In genomic region chr2:217849154-217849553, GRCh38 we compare ENCODE assay signal across 20 cellular contexts.
DNase-seq lines count a peak whose midpoint lies in the region; ATAC-seq and TF ChIP-seq lines count a peak whose summit lies in the region.
"Had no signal": no experiment of that assay in that cellular context is flagged by ENCODE, and none has a peak within 500 bp of the region (broad histone marks: within the 10 kb centered on the region; RNA-seq: fewer than 3 reads in every experiment).

No MANE protein-coding gene starts in this region.

- no peak overlapping the region for H3K23ac ChIP-seq in neuronal stem cell (ENCODE audit: low read depth, low read length, poor library complexity)
- no peak overlapping the region for H3K23ac ChIP-seq in mesenchymal stem cell (ENCODE audit: low read length in 2 of 2)

- peak overlapping the region; percentile 29 for H2AK5ac ChIP-seq in neuronal stem cell (ENCODE audit: low read depth, low read length)
- no peak overlapping the region for H2AK5ac ChIP-seq in mesenchymal stem cell (ENCODE audit: low read length, severe bottlenecking)

- H3K4me3 ChIP-seq in neuronal stem cell (ENCODE audit: low read length in 2 of 2) (no peak overlapping the region), upper lobe of right lung (no peak overlapping the region), mesenchymal stem cell (ENCODE audit: insufficient read depth in 1 of 2, low read depth in 1 of 2, low read length in 2 of 2) (no peak overlapping the region)
- H3K4me3 ChIP-seq: BLaER1 treated with 17β-estradiol and CSF1 and Interleukin-3, amounts not matched to agents 10 nM and 100 nM had no signal

- peak overlapping the region; percentile 63 for H2BK15ac ChIP-seq in neuronal stem cell (ENCODE audit: low read length)
- H2BK15ac ChIP-seq in mesenchymal stem cell (ENCODE audit: low read depth, poor library complexity, severe bottlenecking), result no peak overlapping the region

- H3K9ac ChIP-seq in neuronal stem cell (ENCODE audit: low read depth, low read length, poor library complexity) (no peak overlapping the region), mesenchymal stem cell (ENCODE audit: low read length) (no peak overlapping the region)
- H3K9ac ChIP-seq: BLaER1 treated with 17β-estradiol and CSF1 and Interleukin-3, amounts not matched to agents 10 nM and 100 nM had no signal

- H2BK120ac ChIP-seq in neuronal stem cell (ENCODE audit: low read depth, low read length) (no peak overlapping the region), mesenchymal stem cell (ENCODE audit: low read depth, low read length) (no peak overlapping the region)

- H4K8ac ChIP-seq in neuronal stem cell (ENCODE audit: low read depth, low read length), result no peak overlapping the region
- H4K8ac ChIP-seq in mesenchymal stem cell (ENCODE audit: low read length), result no peak overlapping the region

- H2BK12ac ChIP-seq in neuronal stem cell (ENCODE audit: low read length) (no peak overlapping the region), mesenchymal stem cell (ENCODE audit: low read length in 2 of 2) (no peak overlapping the region)

- H3K36me3 ChIP-seq in neuronal stem cell (replicated peaks in 1 of 2; ENCODE audit: control insufficient read depth in 2 of 2, insufficient read depth in 2 of 2, low read length in 2 of 2) (no peaks in the 10 kb centered on the region), upper lobe of right lung (peaks cover 65% of the 10 kb centered on the region), mesenchymal stem cell (ENCODE audit: control insufficient read depth in 1 of 2, insufficient read depth in 2 of 2, low read depth in 1 of 2, low read length in 2 of 2) (peaks cover 54 to 57% of the 10 kb centered on the region in 2 experiments)

- H3K18ac ChIP-seq in neuronal stem cell (ENCODE audit: low read length), result no peak overlapping the region
- no peak overlapping the region for H3K18ac ChIP-seq in mesenchymal stem cell (ENCODE audit: low read depth in 1 of 2, low read length in 2 of 2)

- H2BK5ac ChIP-seq in neuronal stem cell (ENCODE audit: low read length) (no peak overlapping the region), mesenchymal stem cell (ENCODE audit: low read depth, low read length, poor library complexity, severe bottlenecking) (no peak overlapping the region)

- no peak for ATAC-seq in upper lobe of right lung
- ATAC-seq: naive thymus-derived CD8-positive, alpha-beta T cell had no signal

- peaks cover 3 to 7% of the 10 kb centered on the region in 2 donors for H3K9me3 ChIP-seq in neuronal stem cell (replicated peaks in 1 of 2; ENCODE audit: control insufficient read depth in 2 of 2, insufficient read depth in 1 of 2, low read depth in 1 of 2, low read length in 2 of 2)
- H3K9me3 ChIP-seq in upper lobe of right lung, result no peaks in the 10 kb centered on the region
- peaks cover 7% of the 10 kb centered on the region for H3K9me3 ChIP-seq in mesenchymal stem cell (ENCODE audit: control insufficient read depth, low read length)

- peaks cover 13 to 23% of the 10 kb centered on the region in 2 donors for H3K4me1 ChIP-seq in neuronal stem cell (ENCODE audit: control insufficient read depth in 2 of 2, insufficient read depth in 1 of 2, low read depth in 1 of 2, low read length in 2 of 2)
- H3K4me1 ChIP-seq in upper lobe of right lung, result peaks cover 80% of the 10 kb centered on the region
- peaks cover 36% of the 10 kb centered on the region for H3K4me1 ChIP-seq in mesenchymal stem cell (ENCODE audit: control insufficient read depth, insufficient read depth, low read depth, low read length)

- H3K27ac ChIP-seq in neuronal stem cell (replicated peaks; ENCODE audit: low read length) (no peak overlapping the region), upper lobe of right lung (peak overlapping the region; percentile 65), mesenchymal stem cell (ENCODE audit: low read length, poor library complexity, severe bottlenecking) (no peak overlapping the region)
- H3K27ac ChIP-seq: epithelial cell of prostate had no signal

- no CpG with 5 or more reads among the region's 2 CpGs for WGBS in neuronal stem cell (ENCODE audit: extremely low coverage in 2 of 2, insufficient read length in 2 of 2, insufficient replicate concordance in 1 of 2), 2 donors
- WGBS in mesenchymal stem cell, result 93% methylated on average over 2 of the region's 2 CpGs

- intact Hi-C loops in upper lobe of right lung (cut with DNase I), result no loop called here

- H4K91ac ChIP-seq in neuronal stem cell (ENCODE audit: low read depth, low read length, poor library complexity), result no peak overlapping the region
- H4K91ac ChIP-seq in mesenchymal stem cell (ENCODE audit: low read length), result no peak overlapping the region

- H3K4me2 ChIP-seq in neuronal stem cell (ENCODE audit: insufficient read depth, low read length, poor library complexity, severe bottlenecking), result no peak overlapping the region
- H3K4me2 ChIP-seq in mesenchymal stem cell (ENCODE audit: low read length, poor library complexity, severe bottlenecking), result no peak overlapping the region

- TF ChIP-seq CTCF in upper lobe of right lung (IDR thresholded peaks at IDR 0.05), result no peak

- DNase-seq in LHCN-M2 (ENCODE audit: low read depth), result peak; percentile 40
- DNase-seq in dermis blood vessel endothelial cell, result peak; percentile 58
- DNase-seq in neuronal stem cell (ENCODE audit: low spot score), result no peak
- DNase-seq in upper lobe of right lung, result no peak
- no peak for DNase-seq in NCI-H524 (lab: John Stamatoyannopoulos, UW)
- DNase-seq in DMS79 treated with DMSO at 0.1 percent for 48 hours (lab: John Stamatoyannopoulos, UW), result no peak
- no peak for DNase-seq in mesenchymal stem cell
- DNase-seq: activated CD4-positive, alpha-beta T cell treated with anti-CD3 and anti-CD28 coated beads, Interleukin-2, amount 10 ng/mL, durations not matched to agents 7 days and 5 days; activated naive CD8-positive, alpha-beta T cell treated with anti-CD3 and anti-CD28 coated beads for 36 hours; activated T-cell treated with anti-CD3 and anti-CD28 coated beads, Interleukin-2, amount 50 U/mL, for 24 hours; DMS153; naive thymus-derived CD8-positive, alpha-beta T cell; NCI-H1048; NCI-H2171 treated with DMSO at 0.1 percent for 48 hours; NK-92 treated with Interleukin-12 subunit alpha and Interleukin-12 subunit beta, amount 100 ng/mL, for 24 hours; retina; SHP77 treated with DMSO at 0.1 percent for 48 hours; stimulated activated CD4-positive, alpha-beta T cell treated with anti-CD3 and anti-CD28 coated beads, Interleukin-2, amount 100 ng/mL, for 48 hours had no signal

- H2AFZ ChIP-seq in neuronal stem cell (ENCODE audit: low read length) (no peak overlapping the region), mesenchymal stem cell (ENCODE audit: low read depth, low read length) (no peak overlapping the region)

- H3K4ac ChIP-seq in neuronal stem cell (ENCODE audit: low read length) (no peak overlapping the region), mesenchymal stem cell (ENCODE audit: low read depth in 1 of 2, low read length in 2 of 2) (no peak overlapping the region)

- no peaks in the 10 kb centered on the region for H3K27me3 ChIP-seq in neuronal stem cell (ENCODE audit: control insufficient read depth in 3 of 3, insufficient read depth in 3 of 3, low read depth in 1 of 3, low read length in 3 of 3)
- H3K27me3 ChIP-seq in upper lobe of right lung, result no peaks in the 10 kb centered on the region
- H3K27me3 ChIP-seq in mesenchymal stem cell (ENCODE audit: control insufficient read depth in 1 of 2, insufficient read depth in 1 of 2, low read length in 2 of 2), result no peaks in the 10 kb centered on the region

- H3K14ac ChIP-seq in neuronal stem cell (ENCODE audit: low read length), result no peak overlapping the region
- no peak overlapping the region for H3K14ac ChIP-seq in mesenchymal stem cell (ENCODE audit: low read length in 2 of 2)

- no peaks in the 10 kb centered on the region for H3K79me1 ChIP-seq in neuronal stem cell (ENCODE audit: low read depth, low read length)
- peaks cover 43% of the 10 kb centered on the region for H3K79me1 ChIP-seq in mesenchymal stem cell (replicated peaks; ENCODE audit: low read length, poor library complexity, severe bottlenecking)

Comparison
In these comparisons a context has a peak if more than half of its experiments do, and no peak if none do; other contexts are left out.
1. DNase-seq: peak in LHCN-M2 (single experiment) and dermis blood vessel endothelial cell (single experiment); none in neuronal stem cell (single experiment), upper lobe of right lung (single experiment), NCI-H524 (0 of 2), DMS79 treated with DMSO at 0.1 percent for 48 hours (single experiment) and mesenchymal stem cell (single experiment).